9 cellular contexts compared by ENCODE assay signal in the genomic region with DNA sequence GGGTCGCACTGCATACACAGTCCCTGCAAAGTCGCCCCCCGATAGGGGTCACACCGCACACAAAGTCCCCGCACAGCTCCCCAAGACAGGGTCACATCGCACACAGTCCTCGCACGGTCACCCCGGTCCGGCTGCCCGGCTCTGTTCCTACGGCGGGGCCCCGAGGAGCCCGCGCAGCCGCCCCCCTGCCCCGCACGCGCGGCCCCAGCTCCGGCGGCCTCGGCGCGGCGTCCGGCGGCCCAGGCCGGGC. TPM values are rescaled to one million over a fixed set of nuclear protein-coding genes. Genes with fewer than 3 reads are reported as not detected.
DNase-seq lines count a peak whose midpoint lies in the region; ATAC-seq and TF ChIP-seq lines count a peak whose summit lies in the region.
"Had no signal": no experiment of that assay in that cellular context is flagged by ENCODE, and none has a peak within 500 bp of the region (broad histone marks: within the 10 kb centered on the region; RNA-seq: fewer than 3 reads in every experiment).

No MANE protein-coding gene starts in this region.

- 1% methylated on average over 30 of the region's 30 CpGs for WGBS in ectodermal cell, 2 experiments

- H3K9me3 ChIP-seq in Karpas-422 (ENCODE audit: low read length) (peaks cover 5% of the 10 kb centered on the region; the same call in 1 of the 2 replicates), ectodermal cell (ENCODE audit: control insufficient read depth, low read length) (peaks cover 2% of the 10 kb centered on the region)

- H3K36me3 ChIP-seq in Karpas-422 (ENCODE audit: insufficient read depth, low read length) (peaks cover 5% of the 10 kb centered on the region; the same call in 1 of the 2 replicates), ectodermal cell (ENCODE audit: control insufficient read depth, insufficient read depth, low read length) (no peaks in the 10 kb centered on the region)

- H2AFZ ChIP-seq in Karpas-422 (ENCODE audit: low read length), result peak overlapping the region; percentile 70

- TF ChIP-seq CTCF in GM12873 (IDR thresholded peaks at IDR 0.05; ENCODE audit: insufficient read depth, low read depth, low read length, missing control alignments), result peak; percentile 3

- H3K4me3 Mint-ChIP-seq in natural killer cell treated with Interleukin-12 subunit alpha and Interleukin-12 subunit beta and Interleukin-15 and Interleukin-18, amount 100 ng/mL, for 72 hours, result peak overlapping the region; percentile 99

- peak overlapping the region; percentile 82 for H3K4me2 ChIP-seq in Karpas-422 (ENCODE audit: low read depth, low read length, poor library complexity, severe bottlenecking)

- no peaks in the 10 kb centered on the region for H3K9me3 Mint-ChIP-seq in natural killer cell treated with Interleukin-12 subunit alpha and Interleukin-12 subunit beta and Interleukin-15 and Interleukin-18, amount 100 ng/mL, for 72 hours

- no peaks in the 10 kb centered on the region for H4K20me1 ChIP-seq in Karpas-422 (ENCODE audit: insufficient read depth, low read depth, low read length)

- no peaks in the 10 kb centered on the region for H3K36me3 Mint-ChIP-seq in natural killer cell treated with Interleukin-12 subunit alpha and Interleukin-12 subunit beta and Interleukin-15 and Interleukin-18, amount 100 ng/mL, for 72 hours

- no peak for ATAC-seq in natural killer cell treated with Interleukin-12 subunit alpha and Interleukin-12 subunit beta and Interleukin-15 and Interleukin-18, amount 100 ng/mL, for 72 hours
- ATAC-seq in GM18519 (IDR thresholded peaks at IDR 0.05; ENCODE audit: low FRiP score, unreplicated experiment), result no peak

- no peaks in the 10 kb centered on the region for H3K27me3 ChIP-seq in Karpas-422 (ENCODE audit: low read length)
- H3K27me3 ChIP-seq in ectodermal cell (ENCODE audit: control insufficient read depth, insufficient read depth, low read length, poor library complexity, severe bottlenecking), result peaks cover 3% of the 10 kb centered on the region

- H3K9me2 ChIP-seq in Karpas-422 (replicated peaks; ENCODE audit: insufficient read depth, low read length), result no peaks in the 10 kb centered on the region

- DNase-seq in Karpas-422 (no peak), cerebellum (ENCODE audit: low spot score) (no peak), COR-L47 (lab: John Stamatoyannopoulos, UW) (no peak), UCSD-AML1 (lab: John Stamatoyannopoulos, UW; ENCODE audit: unreplicated experiment) (no peak)
- no peak for DNase-seq in natural killer cell treated with Interleukin-12 subunit alpha and Interleukin-12 subunit beta and Interleukin-15 and Interleukin-18, amount 100 ng/mL, for 72 hours (ENCODE audit: low spot score)

- H3K27me3 Mint-ChIP-seq in natural killer cell treated with Interleukin-12 subunit alpha and Interleukin-12 subunit beta and Interleukin-15 and Interleukin-18, amount 100 ng/mL, for 72 hours, result no peaks in the 10 kb centered on the region

- peaks cover 38% of the 10 kb centered on the region for H3K79me2 ChIP-seq in Karpas-422 (ENCODE audit: low read length)

- H3K4me3 ChIP-seq in Karpas-422 (ENCODE audit: low read length) (peak overlapping the region; percentile 99), ectodermal cell (ENCODE audit: insufficient read depth, low read depth, low read length) (peak overlapping the region; percentile 71)

- peak overlapping the region; percentile 93 for H3K9ac ChIP-seq in Karpas-422 (ENCODE audit: low read length)

- H3K4me1 ChIP-seq in Karpas-422 (ENCODE audit: low read length) (peaks cover 42% of the 10 kb centered on the region), ectodermal cell (ENCODE audit: control insufficient read depth, insufficient read depth, low read length) (peaks cover 21% of the 10 kb centered on the region)

- peak overlapping the region; percentile 39; the same call in 1 of the 2 replicates for H3K27ac ChIP-seq in Karpas-422 (ENCODE audit: low read length)
- no peak overlapping the region for H3K27ac ChIP-seq in ectodermal cell (ENCODE audit: insufficient read depth, low read depth, low read length, poor library complexity, severe bottlenecking)

- H3K4me1 Mint-ChIP-seq in natural killer cell treated with Interleukin-12 subunit alpha and Interleukin-12 subunit beta and Interleukin-15 and Interleukin-18, amount 100 ng/mL, for 72 hours (ENCODE audit: low read depth in 2 of 2), result peaks cover 45 to 53% of the 10 kb centered on the region in 2 donors

- peak overlapping the region; percentile 84 to 92 for H3K27ac Mint-ChIP-seq in natural killer cell treated with Interleukin-12 subunit alpha and Interleukin-12 subunit beta and Interleukin-15 and Interleukin-18, amount 100 ng/mL, for 72 hours

RNA-seq across cellular contexts. Expression of a gene that starts 0.3 kb away (rescaled TPM):
- total RNA-seq in Karpas-422 (2014; rRNA removed; shearing (Covaris generic); ENCODE audit: low replicate concordance), result 7.9 and 9.5 TPM in 2 replicates
- 23.6 TPM for polyA plus RNA-seq in ectodermal cell (2013, experiment 1 of 4)
- polyA plus RNA-seq in ectodermal cell (2013, experiment 2 of 4), result 32.1 TPM
- polyA plus RNA-seq in ectodermal cell (2013, experiment 3 of 4), result 16.9 TPM
- 18.0 TPM for polyA plus RNA-seq in ectodermal cell (2013, experiment 4 of 4)
- total RNA-seq in natural killer cell treated with Interleukin-12 subunit alpha and Interleukin-12 subunit beta and Interleukin-15 and Interleukin-18, amount 100 ng/mL, for 72 hours, result 10 to 100 TPM; 40.5 to 73.9 TPM
- 13.1 TPM for total RNA-seq in cerebellum

RNA-seq across cellular contexts. Expression of a gene that starts 22.8 kb away (rescaled TPM):
- not detected in 2 replicates for total RNA-seq in Karpas-422 (2014; rRNA removed; shearing (Covaris generic); ENCODE audit: low replicate concordance)
- not detected for polyA plus RNA-seq in ectodermal cell (2013, experiment 1 of 4)
- not detected for polyA plus RNA-seq in ectodermal cell (2013, experiment 2 of 4)
- polyA plus RNA-seq in ectodermal cell (2013, experiment 3 of 4), result not detected
- polyA plus RNA-seq in ectodermal cell (2013, experiment 4 of 4), result not detected
- total RNA-seq in natural killer cell treated with Interleukin-12 subunit alpha and Interleukin-12 subunit beta and Interleukin-15 and Interleukin-18, amount 100 ng/mL, for 72 hours, result not detected
- total RNA-seq in cerebellum, result not detected
- total RNA-seq: M059J had no signal
